ENCODE assay signal across 18 cellular contexts in the genomic region with DNA sequence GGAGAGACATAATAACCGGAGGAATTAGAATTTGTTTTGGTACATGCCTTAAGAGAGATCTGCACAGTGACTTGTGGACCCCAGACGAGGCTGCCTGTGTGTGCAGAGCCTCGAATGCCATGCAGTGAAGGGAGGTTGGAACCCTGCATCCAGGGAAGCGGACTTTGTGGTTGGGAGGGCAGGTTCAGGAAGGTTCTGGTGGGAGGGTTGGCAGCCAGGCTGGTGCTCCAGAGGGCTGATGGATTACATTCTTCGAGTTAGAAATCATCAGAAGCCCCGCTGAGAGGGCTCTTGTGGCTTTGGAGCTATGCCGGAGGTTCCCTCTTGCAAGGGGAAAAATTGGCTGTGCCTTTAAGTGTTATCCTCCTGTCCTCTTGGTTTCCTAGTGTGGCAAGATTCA. TPM values are rescaled to one million over a fixed set of nuclear protein-coding genes. Genes with fewer than 3 reads are reported as not detected.
A peak's percentile ranks its signal among the peaks of the same experiment; 100 is the strongest.
DNase-seq lines count a peak whose midpoint lies in the region; ATAC-seq, FAIRE-seq and TF ChIP-seq lines count a peak whose summit lies in the region.
"Had no signal": no experiment of that assay in that cellular context is flagged by ENCODE, and none has a peak within 500 bp of the region (broad histone marks: within the 10 kb centered on the region; RNA-seq: fewer than 3 reads in every experiment).

No MANE protein-coding gene starts in this region.

- no peak overlapping the region for H3K9ac ChIP-seq in kidney (ENCODE audit: low read length in 2 of 2)

- ATAC-seq in GM19324 (IDR thresholded peaks at IDR 0.05; ENCODE audit: low FRiP score, unreplicated experiment): no peak

- H3K4me1 ChIP-seq in tibial artery: peaks cover 0 to 71% (median 29%) of the 10 kb centered on the region in 4 donors
- no peaks in the 10 kb centered on the region for H3K4me1 ChIP-seq in kidney (ENCODE audit: control insufficient read depth in 1 of 2, insufficient read depth in 1 of 2, low read depth in 1 of 2, low read length in 2 of 2)

- intact Hi-C loops in tibial artery (cut with DNase I; ENCODE audit: low total_unique reads) (no loop called here), kidney (cut with DNase I) (no loop called here)

- no peaks in the 10 kb centered on the region for H3K27me3 Mint-ChIP-seq in glutamatergic neuron (ENCODE audit: unreplicated experiment)

- no peaks in the 10 kb centered on the region for H3K36me3 Mint-ChIP-seq in glutamatergic neuron (ENCODE audit: unreplicated experiment)
- H3K36me3 Mint-ChIP-seq: activated naive CD8-positive, alpha-beta T cell treated with anti-CD3 and anti-CD28 coated beads for 36 hours had no signal

- H3K27ac Mint-ChIP-seq in glutamatergic neuron (ENCODE audit: unreplicated experiment): peak overlapping the region; percentile 41
- H3K27ac Mint-ChIP-seq: activated naive CD8-positive, alpha-beta T cell treated with anti-CD3 and anti-CD28 coated beads for 36 hours had no signal

- peaks cover 44% of the 10 kb centered on the region for H3K4me1 Mint-ChIP-seq in glutamatergic neuron (ENCODE audit: low read depth, unreplicated experiment)
- H3K4me1 Mint-ChIP-seq: activated naive CD8-positive, alpha-beta T cell treated with anti-CD3 and anti-CD28 coated beads for 36 hours had no signal

- DNase-seq in NCI-H82 (lab: John Stamatoyannopoulos, UW): peak; percentile 28
- DNase-seq in NCI-H82 treated with DMSO at 0.1 percent for 48 hours (lab: John Stamatoyannopoulos, UW; ENCODE audit: unreplicated experiment): no peak
- DNase-seq in RCC 7860 (ENCODE audit: low spot score): peak; percentile 88
- DNase-seq in glutamatergic neuron: no peak
- DNase-seq in tibial artery: no peak
- no peak for DNase-seq in kidney
- no peak for DNase-seq in OCI-M2 (lab: John Stamatoyannopoulos, UW; ENCODE audit: unreplicated experiment)
- DNase-seq: activated CD8-positive, alpha-beta memory T cell treated with anti-CD3 and anti-CD28 coated beads for 24 hours; activated naive CD8-positive, alpha-beta T cell treated with anti-CD3 and anti-CD28 coated beads for 36 hours; effector CD4-positive, alpha-beta T cell; head of caudate nucleus; NCI-H1105 treated with DMSO at 0.1 percent for 48 hours; NK-92 treated with Interleukin-12 subunit alpha and Interleukin-12 subunit beta, amount 100 ng/mL, for 24 hours; sigmoid colon had no signal

- no peaks in the 10 kb centered on the region for H3K27me3 ChIP-seq in tibial artery
- H3K27me3 ChIP-seq: sigmoid colon had no signal

- H3K4me3 ChIP-seq in tibial artery (no peak overlapping the region), kidney (ENCODE audit: low read length in 2 of 2) (no peak overlapping the region)
- H3K4me3 ChIP-seq: sigmoid colon, thyroid gland had no signal

- H3K4me3 Mint-ChIP-seq in glutamatergic neuron (ENCODE audit: unreplicated experiment): no peak overlapping the region
- H3K4me3 Mint-ChIP-seq: activated naive CD8-positive, alpha-beta T cell treated with anti-CD3 and anti-CD28 coated beads for 36 hours had no signal

- no peaks in the 10 kb centered on the region for H3K36me3 ChIP-seq in tibial artery
- H3K36me3 ChIP-seq in kidney (ENCODE audit: control insufficient read depth in 1 of 2, insufficient read depth in 2 of 2, low read length in 2 of 2): no peaks in the 10 kb centered on the region
- H3K36me3 ChIP-seq: sigmoid colon, thyroid gland had no signal

- H3K27ac ChIP-seq in tibial artery: peak overlapping the region; percentile 35 to 55
- H3K27ac ChIP-seq in kidney (ENCODE audit: low read depth in 2 of 2, low read length in 2 of 2): no peak overlapping the region
- H3K27ac ChIP-seq: HL-60, thyroid gland had no signal

- peaks cover 4% of the 10 kb centered on the region for H3K9me3 Mint-ChIP-seq in glutamatergic neuron (ENCODE audit: unreplicated experiment)
- H3K9me3 Mint-ChIP-seq: activated naive CD8-positive, alpha-beta T cell treated with anti-CD3 and anti-CD28 coated beads for 36 hours had no signal

- FAIRE-seq in RCC 7860 (lab: Jason Lieb, UNC) (peak; percentile 98), kidney (lab: Jason Lieb, UNC) (no peak)

- H3K9me3 ChIP-seq in tibial artery: no peaks in the 10 kb centered on the region
- no peaks in the 10 kb centered on the region for H3K9me3 ChIP-seq in kidney (ENCODE audit: control insufficient read depth in 1 of 2, low read length in 2 of 2)
- H3K9me3 ChIP-seq: sigmoid colon, thyroid gland had no signal

- TF ChIP-seq CTCF in glutamatergic neuron (IDR thresholded peaks at IDR 0.05; ENCODE audit: partially characterized antibody, unreplicated experiment) (no peak), tibial artery (IDR thresholded peaks at IDR 0.05) (no peak), kidney (IDR thresholded peaks at IDR 0.05; ENCODE audit: borderline replicate concordance, extremely low read depth, insufficient read depth) (no peak)

RNA-seq across cellular contexts. Expression of gene ROR1, which starts 21.1 kb away (rescaled TPM):
- total RNA-seq in glutamatergic neuron (ENCODE audit: unreplicated experiment): 11.3 TPM
- 8.0 TPM for total RNA-seq in kidney
- polyA plus RNA-seq in kidney (ENCODE audit: insufficient read depth, low read depth, low replicate concordance): 0.77 TPM
- total RNA-seq: activated naive CD8-positive, alpha-beta T cell treated with anti-CD3 and anti-CD28 coated beads for 36 hours; T-helper 2 cell treated with Interferon-gamma antibody and Interleukin-4, amounts not matched to agents 100 ng/mL and 5 ng/mL, for 36 hours had no signal

Comparison
In these comparisons a context has a peak if more than half of its experiments do, and no peak if none do; other contexts are left out.
1. DNase-seq: peak in NCI-H82 (single experiment) and RCC 7860 (single experiment); none in NCI-H82 treated with DMSO at 0.1 percent for 48 hours (single experiment), glutamatergic neuron (single experiment), tibial artery (0 of 2), kidney (single experiment) and OCI-M2 (single experiment).
2. H3K27ac ChIP-seq: peak in tibial artery (2 of 2); none in kidney (0 of 2).